31 cellular contexts compared by ENCODE assay signal in genomic region chr4:77089880-77090279, GRCh38.
"Had no signal": no experiment of that assay in that cellular context is flagged by ENCODE, and none has a peak within 500 bp of the region (broad histone marks: within the 10 kb centered on the region; RNA-seq: fewer than 3 reads in every experiment).

No MANE protein-coding gene starts in this region.

- H3K27me3 ChIP-seq: adrenal gland, body of pancreas, esophagus squamous epithelium, gastroesophageal sphincter had no signal

- H3K27me3 Mint-ChIP-seq: activated CD4-positive, alpha-beta memory T cell treated with anti-CD3 and anti-CD28 coated beads for 36 hours; activated CD4-positive, alpha-beta T cell treated with anti-CD3 and anti-CD28 coated beads for 36 hours; activated CD4-positive, alpha-beta T cell treated with anti-CD3 and anti-CD28 coated beads, Interleukin-2, amount 10 ng/mL, durations not matched to agents 24 days and 14 days; activated CD8-positive, alpha-beta memory T cell treated with anti-CD3 and anti-CD28 coated beads, Interleukin-2, amount 10 ng/mL, durations not matched to agents 7 days and 5 days; activated naive CD4-positive, alpha-beta T cell treated with anti-CD3 and anti-CD28 coated beads, Interleukin-2, amount 50 U/mL, for 24 hours; activated naive CD8-positive, alpha-beta T cell treated with anti-CD3 and anti-CD28 coated beads for 36 hours; activated naive CD8-positive, alpha-beta T cell treated with anti-CD3 and anti-CD28 coated beads, Interleukin-2, amount 50 U/mL, for 24 hours; effector memory CD8-positive, alpha-beta T cell had no signal

- H3K36me3 Mint-ChIP-seq: activated CD4-positive, alpha-beta memory T cell treated with anti-CD3 and anti-CD28 coated beads for 36 hours; activated CD8-positive, alpha-beta memory T cell treated with anti-CD3 and anti-CD28 coated beads, Interleukin-2, amount 10 ng/mL, durations not matched to agents 7 days and 5 days had no signal

- ATAC-seq: activated CD4-positive, alpha-beta T cell treated with anti-CD3 and anti-CD28 coated beads for 36 hours; activated CD8-positive, alpha-beta memory T cell treated with anti-CD3 and anti-CD28 coated beads, Interleukin-2, amount 10 ng/mL, durations not matched to agents 7 days and 5 days; activated CD8-positive, alpha-beta T cell treated with anti-CD3 and anti-CD28 coated beads, Interleukin-2, amount 10 ng/mL, durations not matched to agents 7 days and 5 days; activated naive CD8-positive, alpha-beta T cell treated with anti-CD3 and anti-CD28 coated beads, Interleukin-2, amount 50 U/mL, for 24 hours; body of pancreas; effector memory CD8-positive, alpha-beta T cell; gastroesophageal sphincter had no signal

- FAIRE-seq: colon had no signal

- H3K4me3 ChIP-seq: adrenal gland, body of pancreas, esophagus squamous epithelium, gastroesophageal sphincter had no signal

- H3K27ac ChIP-seq: adrenal gland, body of pancreas, esophagus squamous epithelium, gastroesophageal sphincter had no signal

- H3K36me3 ChIP-seq: adrenal gland, esophagus squamous epithelium, gastroesophageal sphincter had no signal

- H3K9me3 ChIP-seq: adrenal gland, body of pancreas, esophagus squamous epithelium, gastroesophageal sphincter had no signal

- DNase-seq: activated CD4-positive, alpha-beta memory T cell treated with anti-CD3 and anti-CD28 coated beads for 36 hours; activated CD4-positive, alpha-beta T cell treated with anti-CD3 and anti-CD28 coated beads for 36 hours; activated CD4-positive, alpha-beta T cell treated with anti-CD3 and anti-CD28 coated beads, Interleukin-2, amount 10 ng/mL, durations not matched to agents 24 days and 14 days; activated CD4-positive, CD25-positive, alpha-beta regulatory T cell; activated CD4-positive, CD25-positive, alpha-beta regulatory T cell treated with anti-CD3 and anti-CD28 coated beads, Interleukin-2, amount 50 U/mL, for 72 hours; activated CD8-positive, alpha-beta memory T cell treated with anti-CD3 and anti-CD28 coated beads, Interleukin-2, amount 10 ng/mL, durations not matched to agents 7 days and 5 days; activated CD8-positive, alpha-beta memory T cell treated with anti-CD3 and anti-CD28 coated beads, Interleukin-2, amount 50 U/mL, for 4 hours; activated CD8-positive, alpha-beta T cell treated with anti-CD3 and anti-CD28 coated beads, Interleukin-2, amount 10 ng/mL, durations not matched to agents 7 days and 5 days; activated effector memory CD4-positive, alpha-beta T cell treated with anti-CD3 and anti-CD28 coated beads, Interleukin-2, amount 50 U/mL, for 16 hours; activated naive CD4-positive, alpha-beta T cell treated with anti-CD3 and anti-CD28 coated beads for 36 hours; activated naive CD8-positive, alpha-beta T cell treated with anti-CD3 and anti-CD28 coated beads for 36 hours; activated naive CD8-positive, alpha-beta T cell treated with anti-CD3 and anti-CD28 coated beads, Interleukin-2, amount 50 U/mL, for 24 hours; activated T-cell treated with anti-CD3 and anti-CD28 coated beads, Interleukin-2, amount 50 U/mL, for 1 hour; activated T-cell treated with anti-CD3 and anti-CD28 coated beads, Interleukin-2, amount 50 U/mL, for 48 hours; adrenal gland; amygdala; aorta; body of pancreas; caudate nucleus; cortex of kidney; dermis blood vessel endothelial cell; effector CD4-positive, alpha-beta T cell; effector memory CD8-positive, alpha-beta T cell; esophagus squamous epithelium; foreskin melanocyte; T-helper 2 cell had no signal

- H3K4me3 Mint-ChIP-seq: activated CD4-positive, alpha-beta memory T cell treated with anti-CD3 and anti-CD28 coated beads for 36 hours; activated CD4-positive, alpha-beta T cell treated with anti-CD3 and anti-CD28 coated beads for 36 hours; activated CD4-positive, alpha-beta T cell treated with anti-CD3 and anti-CD28 coated beads, Interleukin-2, amount 10 ng/mL, durations not matched to agents 24 days and 14 days; activated CD8-positive, alpha-beta memory T cell treated with anti-CD3 and anti-CD28 coated beads, Interleukin-2, amount 10 ng/mL, durations not matched to agents 7 days and 5 days; activated CD8-positive, alpha-beta T cell treated with anti-CD3 and anti-CD28 coated beads, Interleukin-2, amount 10 ng/mL, durations not matched to agents 7 days and 5 days; activated naive CD4-positive, alpha-beta T cell treated with anti-CD3 and anti-CD28 coated beads for 36 hours; activated naive CD4-positive, alpha-beta T cell treated with anti-CD3 and anti-CD28 coated beads, Interleukin-2, amount 50 U/mL, for 24 hours; activated naive CD8-positive, alpha-beta T cell treated with anti-CD3 and anti-CD28 coated beads for 36 hours; activated naive CD8-positive, alpha-beta T cell treated with anti-CD3 and anti-CD28 coated beads, Interleukin-2, amount 50 U/mL, for 24 hours; activated T-helper 1 cell treated with anti-CD3 and anti-CD28 coated beads, Interleukin-12 subunit alpha, Interleukin-12 subunit beta, Interleukin-2, Interleukin-4 antibody, amounts not matched to agents 30 ng/mL and 10 ng/mL and 1 ng/mL, durations not matched to agents 14 hours and 24 hours and 36 hours; effector memory CD8-positive, alpha-beta T cell had no signal

- H3K27ac Mint-ChIP-seq: activated CD4-positive, alpha-beta memory T cell treated with anti-CD3 and anti-CD28 coated beads for 36 hours; activated CD4-positive, alpha-beta T cell treated with anti-CD3 and anti-CD28 coated beads for 36 hours; activated CD4-positive, alpha-beta T cell treated with anti-CD3 and anti-CD28 coated beads, Interleukin-2, amount 10 ng/mL, durations not matched to agents 24 days and 14 days; activated CD8-positive, alpha-beta memory T cell treated with anti-CD3 and anti-CD28 coated beads, Interleukin-2, amount 10 ng/mL, durations not matched to agents 7 days and 5 days; activated CD8-positive, alpha-beta T cell treated with anti-CD3 and anti-CD28 coated beads, Interleukin-2, amount 10 ng/mL, durations not matched to agents 7 days and 5 days; activated naive CD4-positive, alpha-beta T cell treated with anti-CD3 and anti-CD28 coated beads for 36 hours; activated naive CD4-positive, alpha-beta T cell treated with anti-CD3 and anti-CD28 coated beads, Interleukin-2, amount 50 U/mL, for 24 hours; activated naive CD8-positive, alpha-beta T cell treated with anti-CD3 and anti-CD28 coated beads for 36 hours; activated naive CD8-positive, alpha-beta T cell treated with anti-CD3 and anti-CD28 coated beads, Interleukin-2, amount 50 U/mL, for 24 hours; activated T-helper 1 cell treated with anti-CD3 and anti-CD28 coated beads, Interleukin-12 subunit alpha, Interleukin-12 subunit beta, Interleukin-2, Interleukin-4 antibody, amounts not matched to agents 30 ng/mL and 10 ng/mL and 1 ng/mL, durations not matched to agents 14 hours and 24 hours and 36 hours; activated T-helper 2 cell treated with anti-CD3 and anti-CD28 coated beads, Interferon-gamma antibody, Interleukin-2, Interleukin-4, amounts not matched to agents 10 μg/mL and 5 μg/mL and 100 μg/mL, durations not matched to agents 14 hours and 24 hours and 36 hours; effector memory CD8-positive, alpha-beta T cell had no signal

- H3K9me3 Mint-ChIP-seq: activated CD4-positive, alpha-beta memory T cell treated with anti-CD3 and anti-CD28 coated beads for 36 hours; activated naive CD4-positive, alpha-beta T cell treated with anti-CD3 and anti-CD28 coated beads for 36 hours; activated naive CD4-positive, alpha-beta T cell treated with anti-CD3 and anti-CD28 coated beads, Interleukin-2, amount 50 U/mL, for 24 hours; activated naive CD8-positive, alpha-beta T cell treated with anti-CD3 and anti-CD28 coated beads, Interleukin-2, amount 50 U/mL, for 24 hours; activated T-helper 1 cell treated with anti-CD3 and anti-CD28 coated beads, Interleukin-12 subunit alpha, Interleukin-12 subunit beta, Interleukin-2, Interleukin-4 antibody, amounts not matched to agents 30 ng/mL and 10 ng/mL and 1 ng/mL, durations not matched to agents 14 hours and 24 hours and 36 hours; activated T-helper 2 cell treated with anti-CD3 and anti-CD28 coated beads, Interferon-gamma antibody, Interleukin-2, Interleukin-4, amounts not matched to agents 10 μg/mL and 5 μg/mL and 100 μg/mL, durations not matched to agents 14 hours and 24 hours and 36 hours; effector memory CD8-positive, alpha-beta T cell had no signal

- H3K4me1 ChIP-seq: adrenal gland, body of pancreas, gastroesophageal sphincter had no signal
